ENCODE assay signal across 11 cellular contexts in genomic region chr6:36683145-36683655, GRCh38. TPM values are rescaled to one million over a fixed set of nuclear protein-coding genes. Genes with fewer than 3 reads are reported as not detected.
DNase-seq lines count a peak whose midpoint lies in the region; FAIRE-seq and TF ChIP-seq lines count a peak whose summit lies in the region.
"Had no signal": no experiment of that assay in that cellular context is flagged by ENCODE, and none has a peak within 500 bp of the region (broad histone marks: within the 10 kb centered on the region; RNA-seq: fewer than 3 reads in every experiment).

No MANE protein-coding gene starts in this region.

- intact Hi-C loops in uterus (cut with DNase I; ENCODE audit: low total_unique reads) = loop anchor here (5.0 to 10.0 kb wide), 2 partner anchors 61 to 268 kb away; no protein-coding TSS in a partner anchor

- H3K27me3 Mint-ChIP-seq in astrocyte (ENCODE audit: low read depth, unreplicated experiment) = no peaks in the 10 kb centered on the region

- peaks cover 91% of the 10 kb centered on the region for H4K20me1 ChIP-seq in astrocyte (ENCODE audit: insufficient read depth, low read length)

- no peak overlapping the region for H2AFZ ChIP-seq in astrocyte (ENCODE audit: low read depth, low read length)

- H3K9me3 ChIP-seq in astrocyte (ENCODE audit: insufficient read depth, low read depth, low read length) (no peaks in the 10 kb centered on the region), mucosa of stomach (ENCODE audit: control insufficient read depth, low read length) (no peaks in the 10 kb centered on the region), uterus (no peaks in the 10 kb centered on the region), HAP-1 (no peaks in the 10 kb centered on the region)

- FAIRE-seq in astrocyte (lab: Jason Lieb, UNC) = no peak

- peaks cover 70% of the 10 kb centered on the region for H3K79me2 ChIP-seq in astrocyte (ENCODE audit: insufficient read depth, low read length)

- TF ChIP-seq POLR2A in uterus (IDR thresholded peaks at IDR 0.05) = no peak

- no peak for DNase-seq in AG10803 (ENCODE audit: low read depth)
- no peak for DNase-seq in HL-60 (ENCODE audit: low read depth in 1 of 2, low spot score in 1 of 2)
- DNase-seq in astrocyte (ENCODE audit: low read depth) = no peak
- no peak for DNase-seq in mucosa of gallbladder (ENCODE audit: low spot score)
- DNase-seq in uterus = no peak
- DNase-seq in HAP-1 (ENCODE audit: low spot score in 2 of 2) = no peak
- no peak for DNase-seq in SK-N-DZ (ENCODE audit: low spot score)
- DNase-seq: hippocampal formation, occipital lobe had no signal

- H3K27me3 ChIP-seq in HL-60 (ENCODE audit: insufficient read depth, poor library complexity, severe bottlenecking) (peaks cover 11% of the 10 kb centered on the region), astrocyte (ENCODE audit: insufficient read depth, low read length) (no peaks in the 10 kb centered on the region), mucosa of stomach (ENCODE audit: control insufficient read depth, insufficient read depth, low read length) (no peaks in the 10 kb centered on the region), uterus (no peaks in the 10 kb centered on the region), HAP-1 (ENCODE audit: low read depth) (no peaks in the 10 kb centered on the region)

- H3K4me1 ChIP-seq in astrocyte (ENCODE audit: insufficient read depth, low read length) (peaks cover 14% of the 10 kb centered on the region), mucosa of stomach (ENCODE audit: control insufficient read depth, insufficient read depth, low read length) (peaks cover 46% of the 10 kb centered on the region), uterus (peaks cover 0 to under 1% of the 10 kb centered on the region in 2 donors), HAP-1 (peaks cover 6% of the 10 kb centered on the region)

- H3K4me3 ChIP-seq in AG10803 (ENCODE audit: low read length) (peak overlapping the region; percentile 62), HL-60 (replicated peaks; ENCODE audit: insufficient read depth, low read length) (no peak overlapping the region), astrocyte (ENCODE audit: insufficient read depth, low read depth, low read length) (no peak overlapping the region), mucosa of stomach (ENCODE audit: low read length) (no peak overlapping the region), uterus (no peak overlapping the region), HAP-1 (no peak overlapping the region)

- 0 out of 2 replicates have a peak overlapping the region, but pooled peaks have one; percentile 27 for H3K27ac ChIP-seq in HL-60 (replicated peaks)
- no peak overlapping the region for H3K27ac ChIP-seq in astrocyte (ENCODE audit: low read depth, low read length)
- H3K27ac ChIP-seq in uterus = no peak overlapping the region

- H3K36me3 ChIP-seq in astrocyte (ENCODE audit: insufficient read depth, low read length) (peaks cover 38% of the 10 kb centered on the region), mucosa of stomach (ENCODE audit: control insufficient read depth, insufficient read depth, low read length) (peaks cover 37% of the 10 kb centered on the region), uterus (no peaks in the 10 kb centered on the region), HAP-1 (replicated peaks) (no peaks in the 10 kb centered on the region)

- peaks cover 4% of the 10 kb centered on the region for H3K9me3 Mint-ChIP-seq in astrocyte (ENCODE audit: unreplicated experiment)

- H3K4me3 Mint-ChIP-seq in astrocyte (ENCODE audit: unreplicated experiment) = peak overlapping the region; percentile 96

- H3K9ac ChIP-seq in astrocyte (ENCODE audit: low read length) (peak overlapping the region; percentile 48), mucosa of stomach (ENCODE audit: low read length) (peak overlapping the region; percentile 62)

- in situ Hi-C loops in HAP-1 (cut with MboI; ENCODE audit: low sequenced_read_pairs) = no loop called here

- H3K4me2 ChIP-seq in astrocyte (ENCODE audit: low read length) = peak overlapping the region; percentile 96

- peak overlapping the region; percentile 2 for H3K27ac Mint-ChIP-seq in astrocyte (ENCODE audit: unreplicated experiment)

- peaks cover 27% of the 10 kb centered on the region for H3K36me3 Mint-ChIP-seq in astrocyte (ENCODE audit: low read depth, unreplicated experiment)

- peaks cover 21% of the 10 kb centered on the region for H3K4me1 Mint-ChIP-seq in astrocyte (ENCODE audit: low read depth, unreplicated experiment)

- TF ChIP-seq CTCF in AG10803 (conservative IDR thresholded peaks at IDR 0.05; ENCODE audit: low read length) (no peak), HL-60 (IDR thresholded peaks at IDR 0.05; ENCODE audit: insufficient read depth, low read length) (no peak), astrocyte (IDR thresholded peaks at IDR 0.05; ENCODE audit: insufficient read depth, low read depth, low read length) (no peak), uterus (IDR thresholded peaks at IDR 0.05) (no peak)

RNA-seq across cellular contexts. Expression of gene CDKN1A, which starts 4.7 kb away (rescaled TPM):
- total RNA-seq in astrocyte = 932 and 1,014 TPM in 2 replicates
- 71.2 TPM for total RNA-seq in mucosa of gallbladder
- total RNA-seq in uterus = 100 to 1,000 TPM in 1 of 4 donors, 10 to 100 TPM in 2, 1 to 10 TPM in 1; 8.8 to 119 (median 75.8) TPM
- polyA plus RNA-seq in SK-N-DZ (2014; cell fraction: cytosol; rRNA removed) = 3.6 and 5.1 TPM in 2 replicates
- 2.3 and 2.7 TPM in 2 replicates for polyA plus RNA-seq in SK-N-DZ (2014; cell fraction: nucleus; rRNA removed)

RNA-seq across cellular contexts. Expression of gene RAB44, which starts 14.4 kb away (rescaled TPM):
- 0.14 and 0.16 TPM in 2 replicates for total RNA-seq in astrocyte
- total RNA-seq in mucosa of gallbladder = 0.75 TPM
- total RNA-seq in uterus = under 1 TPM in 1 of 4 donors, not detected in 3; 0.37 TPM
- not detected in 2 replicates for polyA plus RNA-seq in SK-N-DZ (2014; cell fraction: cytosol; rRNA removed)
- polyA plus RNA-seq in SK-N-DZ (2014; cell fraction: nucleus; rRNA removed) = not detected in 2 replicates
- total RNA-seq: occipital lobe had no signal
- polyA plus RNA-seq: aorta had no signal
